Comparison of ENCODE assay signal across 15 cellular contexts in the genomic region with DNA sequence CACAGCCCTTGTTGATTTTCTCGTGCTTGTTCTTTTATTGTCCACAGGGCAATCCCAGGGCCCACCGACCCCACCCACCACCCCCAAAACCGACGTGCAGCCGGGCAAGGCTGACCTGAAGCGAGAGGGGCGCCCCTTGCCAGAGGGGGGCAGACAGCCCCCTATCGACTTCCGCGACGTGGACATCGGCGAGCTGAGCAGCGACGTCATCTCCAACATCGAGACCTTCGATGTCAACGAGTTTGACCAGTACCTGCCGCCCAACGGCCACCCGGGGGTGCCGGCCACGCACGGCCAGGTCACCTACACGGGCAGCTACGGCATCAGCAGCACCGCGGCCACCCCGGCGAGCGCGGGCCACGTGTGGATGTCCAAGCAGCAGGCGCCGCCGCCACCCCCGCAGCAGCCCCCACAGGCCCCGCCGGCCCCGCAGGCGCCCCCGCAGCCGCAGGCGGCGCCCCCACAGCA. TPM values are rescaled to one million over a fixed set of nuclear protein-coding genes. Genes with fewer than 3 reads are reported as not detected.
DNase-seq lines count a peak whose midpoint lies in the region; ATAC-seq, FAIRE-seq and TF ChIP-seq lines count a peak whose summit lies in the region.
"Had no signal": no experiment of that assay in that cellular context is flagged by ENCODE, and none has a peak within 500 bp of the region (broad histone marks: within the 10 kb centered on the region; RNA-seq: fewer than 3 reads in every experiment).

No MANE protein-coding gene starts in this region.

- H3K27ac ChIP-seq in astrocyte (ENCODE audit: low read depth, low read length) (peak overlapping the region; percentile 64), right cardiac atrium (ENCODE audit: low read length) (no peak overlapping the region)
- H3K27ac ChIP-seq: left lung had no signal

- H3K4me3 ChIP-seq in GM12865 (ENCODE audit: low read depth, low read length) (peak overlapping the region; percentile 80), astrocyte (ENCODE audit: insufficient read depth, low read depth, low read length) (peak overlapping the region; percentile 94), right cardiac atrium (ENCODE audit: low read length) (peak overlapping the region; percentile 59)

- H3K4me3 Mint-ChIP-seq in astrocyte (ENCODE audit: unreplicated experiment) (peak overlapping the region; percentile 100), progenitor cell of endocrine pancreas (ENCODE audit: low read depth) (peak overlapping the region; percentile 89)
- H3K4me3 Mint-ChIP-seq in activated naive CD8-positive, alpha-beta T cell treated with anti-CD3 and anti-CD28 coated beads for 36 hours: no peak overlapping the region
- no peak overlapping the region for H3K4me3 Mint-ChIP-seq in activated CD8-positive, alpha-beta T cell treated with anti-CD3 and anti-CD28 coated beads for 36 hours

- WGBS in right cardiac atrium: 31% methylated on average over 45 of the region's 45 CpGs

- H3K36me3 ChIP-seq in astrocyte (ENCODE audit: insufficient read depth, low read length): peaks cover 6% of the 10 kb centered on the region
- H3K36me3 ChIP-seq: left lung had no signal

- H3K27ac Mint-ChIP-seq in astrocyte (ENCODE audit: unreplicated experiment) (no peak overlapping the region), progenitor cell of endocrine pancreas (peak overlapping the region; percentile 93)
- H3K27ac Mint-ChIP-seq in activated naive CD8-positive, alpha-beta T cell treated with anti-CD3 and anti-CD28 coated beads for 36 hours: no peak overlapping the region
- no peak overlapping the region for H3K27ac Mint-ChIP-seq in activated CD8-positive, alpha-beta T cell treated with anti-CD3 and anti-CD28 coated beads for 36 hours
- H3K27ac Mint-ChIP-seq: CD4-positive, CD25-positive, alpha-beta regulatory T cell had no signal

- H3K27me3 ChIP-seq in astrocyte (ENCODE audit: insufficient read depth, low read length) (no peaks in the 10 kb centered on the region), right cardiac atrium (ENCODE audit: control insufficient read depth, insufficient read depth) (no peaks in the 10 kb centered on the region)

- H3K4me1 Mint-ChIP-seq in astrocyte (ENCODE audit: low read depth, unreplicated experiment) (peaks cover 34% of the 10 kb centered on the region), progenitor cell of endocrine pancreas (ENCODE audit: low read depth) (peaks cover 40% of the 10 kb centered on the region)
- H3K4me1 Mint-ChIP-seq in activated naive CD8-positive, alpha-beta T cell treated with anti-CD3 and anti-CD28 coated beads for 36 hours: peaks cover 4% of the 10 kb centered on the region
- peaks cover 9% of the 10 kb centered on the region for H3K4me1 Mint-ChIP-seq in activated CD8-positive, alpha-beta T cell treated with anti-CD3 and anti-CD28 coated beads for 36 hours (ENCODE audit: low read depth)

- H3K9me3 ChIP-seq in astrocyte (ENCODE audit: insufficient read depth, low read depth, low read length): no peaks in the 10 kb centered on the region
- H3K9me3 ChIP-seq in right cardiac atrium (ENCODE audit: control insufficient read depth, low read length): no peaks in the 10 kb centered on the region
- H3K9me3 ChIP-seq: left lung had no signal

- intact Hi-C loops in right cardiac atrium (cut with DNase I): loop anchor here in 3 of 4 donors (5.0 to 10.0 kb wide), 3 partner anchors 64 to 414 kb away; no protein-coding TSS in a partner anchor
- intact Hi-C loops in activated CD8-positive, alpha-beta T cell treated with anti-CD3 and anti-CD28 coated beads for 36 hours (cut with micrococcal nuclease): no loop called here

- CTCF ChIA-PET in activated CD8-positive, alpha-beta T cell treated with anti-CD3 and anti-CD28 coated beads for 36 hours (lab: Charles Lee): no interaction called here

- ATAC-seq in right cardiac atrium (no peak), HG03280 (IDR thresholded peaks at IDR 0.05; ENCODE audit: unreplicated experiment) (no peak), GM18867 (IDR thresholded peaks at IDR 0.05; ENCODE audit: unreplicated experiment) (no peak)
- no peak for ATAC-seq in activated CD8-positive, alpha-beta T cell treated with anti-CD3 and anti-CD28 coated beads for 36 hours
- ATAC-seq: left lung had no signal

- no peak for FAIRE-seq in astrocyte (lab: Jason Lieb, UNC)
- FAIRE-seq: GM12891 had no signal

- H3K27me3 Mint-ChIP-seq in astrocyte (ENCODE audit: low read depth, unreplicated experiment) (peaks cover 4% of the 10 kb centered on the region), progenitor cell of endocrine pancreas (no peaks in the 10 kb centered on the region)
- H3K27me3 Mint-ChIP-seq in activated naive CD8-positive, alpha-beta T cell treated with anti-CD3 and anti-CD28 coated beads for 36 hours: peaks cover 72% of the 10 kb centered on the region
- H3K27me3 Mint-ChIP-seq in activated CD8-positive, alpha-beta T cell treated with anti-CD3 and anti-CD28 coated beads for 36 hours: peaks cover 59% of the 10 kb centered on the region

- peaks cover 34% of the 10 kb centered on the region for H4K20me1 ChIP-seq in astrocyte (ENCODE audit: insufficient read depth, low read length)

- H3K4me1 ChIP-seq in astrocyte (ENCODE audit: insufficient read depth, low read length) (peaks cover 62% of the 10 kb centered on the region), right cardiac atrium (ENCODE audit: control insufficient read depth, insufficient read depth, low read length) (peaks cover 2% of the 10 kb centered on the region)

- TF ChIP-seq CTCF in GM12865 (IDR thresholded peaks at IDR 0.05; ENCODE audit: insufficient read depth, low read depth, low read length, missing control alignments): no peak
- TF ChIP-seq CTCF in astrocyte (IDR thresholded peaks at IDR 0.05; ENCODE audit: insufficient read depth, low read depth, low read length): no peak
- no peak for TF ChIP-seq CTCF in progenitor cell of endocrine pancreas (IDR thresholded peaks at IDR 0.05; ENCODE audit: unreplicated experiment)
- no peak for TF ChIP-seq CTCF in activated CD8-positive, alpha-beta T cell treated with anti-CD3 and anti-CD28 coated beads for 36 hours (IDR thresholded peaks at IDR 0.05)

- H3K9me3 Mint-ChIP-seq in astrocyte (ENCODE audit: unreplicated experiment): peaks cover 3% of the 10 kb centered on the region
- H3K9me3 Mint-ChIP-seq in progenitor cell of endocrine pancreas (ENCODE audit: low read depth): no peaks in the 10 kb centered on the region
- peaks cover 2% of the 10 kb centered on the region for H3K9me3 Mint-ChIP-seq in activated naive CD8-positive, alpha-beta T cell treated with anti-CD3 and anti-CD28 coated beads for 36 hours
- H3K9me3 Mint-ChIP-seq in activated CD8-positive, alpha-beta T cell treated with anti-CD3 and anti-CD28 coated beads for 36 hours: no peaks in the 10 kb centered on the region

- DNase-seq in GM12865 (ENCODE audit: low read depth) (no peak), astrocyte (ENCODE audit: low read depth) (no peak), right cardiac atrium (peak in 2 of 3 donors; percentile 66 to 68), progenitor cell of endocrine pancreas (ENCODE audit: low spot score, unreplicated experiment) (no peak)
- DNase-seq in activated naive CD8-positive, alpha-beta T cell treated with anti-CD3 and anti-CD28 coated beads for 36 hours: no peak
- no peak for DNase-seq in activated CD8-positive, alpha-beta T cell treated with anti-CD3 and anti-CD28 coated beads for 36 hours
- DNase-seq: activated CD4-positive, CD25-positive, alpha-beta regulatory T cell treated with anti-CD3 and anti-CD28 coated beads, Interleukin-2, amount 50 U/mL, for 72 hours; activated naive CD4-positive, alpha-beta T cell; CD4-positive, CD25-positive, alpha-beta regulatory T cell; NCI-H2171; stimulated activated CD4-positive, alpha-beta T cell treated with anti-CD3 and anti-CD28 coated beads, Interleukin-12 subunit alpha, Interleukin-12 subunit beta, amount 100 ng/mL, for 4 hours had no signal

- no peak overlapping the region for H2AFZ ChIP-seq in astrocyte (ENCODE audit: low read depth, low read length)

- POLR2A ChIA-PET in activated CD8-positive, alpha-beta T cell treated with anti-CD3 and anti-CD28 coated beads for 36 hours (lab: Charles Lee): interaction anchor here (1.1 kb wide), 1 partner anchor 42 kb away, joined by 4 read pairs; no protein-coding TSS in a partner anchor

- peak overlapping the region; percentile 99 for H3K4me2 ChIP-seq in astrocyte (ENCODE audit: low read length)

- H3K79me2 ChIP-seq in astrocyte (ENCODE audit: insufficient read depth, low read length): peaks cover 48% of the 10 kb centered on the region

- peak overlapping the region; percentile 96 for H3K9ac ChIP-seq in astrocyte (ENCODE audit: low read length)

- H3K36me3 Mint-ChIP-seq in astrocyte (ENCODE audit: low read depth, unreplicated experiment) (peaks cover 11% of the 10 kb centered on the region), progenitor cell of endocrine pancreas (ENCODE audit: insufficient read depth) (peaks cover 20% of the 10 kb centered on the region)
- H3K36me3 Mint-ChIP-seq in activated naive CD8-positive, alpha-beta T cell treated with anti-CD3 and anti-CD28 coated beads for 36 hours: peaks cover 3% of the 10 kb centered on the region
- peaks cover 2% of the 10 kb centered on the region for H3K36me3 Mint-ChIP-seq in activated CD8-positive, alpha-beta T cell treated with anti-CD3 and anti-CD28 coated beads for 36 hours (ENCODE audit: low read depth)
- H3K36me3 Mint-ChIP-seq: CD4-positive, CD25-positive, alpha-beta regulatory T cell had no signal

RNA-seq across cellular contexts. Expression of a gene that starts 2.7 kb away (rescaled TPM):
- total RNA-seq in astrocyte: 33.8 and 37.7 TPM in 2 replicates
- total RNA-seq in right cardiac atrium: 10 to 100 TPM; 10.5 to 23.5 (median 20.6) TPM
- polyA plus RNA-seq in right cardiac atrium: 12.5 TPM
- total RNA-seq in progenitor cell of endocrine pancreas: 190 and 219 TPM in 2 replicates
- not detected for total RNA-seq in activated naive CD8-positive, alpha-beta T cell treated with anti-CD3 and anti-CD28 coated beads for 36 hours
- not detected for total RNA-seq in activated CD8-positive, alpha-beta T cell treated with anti-CD3 and anti-CD28 coated beads for 36 hours
- total RNA-seq: CD4-positive, CD25-positive, alpha-beta regulatory T cell had no signal
- polyA plus RNA-seq: CD4-positive, CD25-positive, alpha-beta regulatory T cell had no signal

Comparison
In these comparisons a context has a peak if more than half of its experiments do, and no peak if none do; other contexts are left out.
1. DNase-seq: peak in right cardiac atrium (2 of 3); none in GM12865 (single experiment), astrocyte (single experiment), progenitor cell of endocrine pancreas (single experiment), activated naive CD8-positive, alpha-beta T cell treated with anti-CD3 and anti-CD28 coated beads for 36 hours (single experiment) and activated CD8-positive, alpha-beta T cell treated with anti-CD3 and anti-CD28 coated beads for 36 hours (single experiment).
2. H3K4me3 Mint-ChIP-seq: peak in astrocyte (single experiment) and progenitor cell of endocrine pancreas (single experiment); none in activated naive CD8-positive, alpha-beta T cell treated with anti-CD3 and anti-CD28 coated beads for 36 hours (single experiment) and activated CD8-positive, alpha-beta T cell treated with anti-CD3 and anti-CD28 coated beads for 36 hours (single experiment).
3. RNA of a gene that starts 2.7 kb away (total RNA-seq): 190 to 219 TPM in progenitor cell of endocrine pancreas, 33.8 to 37.7 TPM in astrocyte and 10.5 to 23.5 TPM in right cardiac atrium; not detected in activated naive CD8-positive, alpha-beta T cell treated with anti-CD3 and anti-CD28 coated beads for 36 hours and not detected in activated CD8-positive, alpha-beta T cell treated with anti-CD3 and anti-CD28 coated beads for 36 hours; every median in the first group is over 10 times any median in the second.
4. Peak in every context shown above with its lines, with median percentiles within 50 percentile points of each other: H3K4me3 ChIP-seq.